ENCODE assay signal across 22 cellular contexts in the genomic region with DNA sequence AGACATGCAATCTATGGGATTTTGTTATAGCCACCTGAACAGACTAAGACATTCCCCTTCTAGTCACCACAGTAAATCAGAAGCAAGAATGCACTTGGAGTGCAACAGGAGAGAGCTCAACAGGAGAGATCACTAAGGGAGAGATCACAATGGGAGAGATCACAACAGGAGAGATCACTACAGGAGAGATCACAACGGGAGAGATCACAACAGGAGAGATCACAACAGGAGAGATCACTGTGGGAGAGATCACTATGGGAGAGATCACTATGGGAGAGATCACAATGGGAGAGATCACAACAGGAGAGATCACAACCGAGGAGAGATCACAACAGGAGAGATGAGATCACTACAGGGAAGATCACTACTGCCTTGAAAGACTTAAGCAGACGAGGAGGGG.
DNase-seq lines count a peak whose midpoint lies in the region; ATAC-seq and TF ChIP-seq lines count a peak whose summit lies in the region.
"Had no signal": no experiment of that assay in that cellular context is flagged by ENCODE, and none has a peak within 500 bp of the region (broad histone marks: within the 10 kb centered on the region; RNA-seq: fewer than 3 reads in every experiment).

No MANE protein-coding gene starts in this region.

- peaks cover 12% of the 10 kb centered on the region for H3K36me3 Mint-ChIP-seq in endothelial cell (ENCODE audit: low read depth, unreplicated experiment)
- H3K36me3 Mint-ChIP-seq: CD4-positive, CD25-positive, alpha-beta regulatory T cell had no signal

- H3K27ac Mint-ChIP-seq in endothelial cell (ENCODE audit: unreplicated experiment), result no peak overlapping the region
- H3K27ac Mint-ChIP-seq: CD4-positive, CD25-positive, alpha-beta regulatory T cell had no signal

- H3K27me3 ChIP-seq in right cardiac atrium (ENCODE audit: control insufficient read depth, insufficient read depth), result no peaks in the 10 kb centered on the region
- H3K27me3 ChIP-seq in stomach, result no peaks in the 10 kb centered on the region
- H3K27me3 ChIP-seq: BE2C, Peyer's patch had no signal

- ATAC-seq in right cardiac atrium, result peak; percentile 32 to 41
- ATAC-seq in left cardiac atrium, result no peak
- peak; percentile 64 for ATAC-seq in omental fat pad (ENCODE audit: low FRiP score)

- DNase-seq in right cardiac atrium (no peak), left cardiac atrium (no peak), endothelial cell (ENCODE audit: low spot score) (no peak), omental fat pad (ENCODE audit: low spot score) (no peak), stomach (no peak), NCI-H1436 (lab: John Stamatoyannopoulos, UW) (no peak), NCI-H146 (lab: John Stamatoyannopoulos, UW) (no peak), epidermal melanocyte (ENCODE audit: insufficient read length, low spot score) (no peak)
- DNase-seq: BE2C; CD4-positive, CD25-positive, alpha-beta regulatory T cell; COR-L47; DMS153; EL; MV-4-11; NCI-H2029; NCI-H2171; NCI-H446; NCI-H526 treated with DMSO at 0.1 percent for 48 hours; Peyer's patch; Right ventricle myocardium superior had no signal

- intact Hi-C loops in right cardiac atrium (cut with DNase I) (no loop called here), left cardiac atrium (cut with DNase I) (no loop called here), stomach (cut with DNase I; ENCODE audit: low total_unique reads) (no loop called here)

- no peak for TF ChIP-seq EP300 in stomach (IDR thresholded peaks at IDR 0.05)

- H3K4me3 ChIP-seq in right cardiac atrium (ENCODE audit: low read length), result no peak overlapping the region
- H3K4me3 ChIP-seq in stomach, result no peak overlapping the region
- H3K4me3 ChIP-seq: Peyer's patch, SK-N-MC had no signal

- H3K36me3 ChIP-seq in stomach, result no peaks in the 10 kb centered on the region
- H3K36me3 ChIP-seq: BE2C, Peyer's patch had no signal

- 71% methylated on average over 3 of the region's 3 CpGs for WGBS in right cardiac atrium
- WGBS in stomach, 5 donors, result 56 to 73% (median 68%) methylated on average over 3 of the region's 3 CpGs

- TF ChIP-seq POLR2A in stomach (IDR thresholded peaks at IDR 0.05), result no peak

- no peak for TF ChIP-seq CTCF in endothelial cell (IDR thresholded peaks at IDR 0.05; ENCODE audit: unreplicated experiment)
- no peak for TF ChIP-seq CTCF in omental fat pad (IDR thresholded peaks at IDR 0.05)
- no peak for TF ChIP-seq CTCF in stomach (IDR thresholded peaks at IDR 0.05)

- H3K4me3 Mint-ChIP-seq in endothelial cell (ENCODE audit: unreplicated experiment), result peak overlapping the region; percentile 2
- H3K4me3 Mint-ChIP-seq: CD4-positive, CD25-positive, alpha-beta regulatory T cell had no signal

- H3K27ac ChIP-seq in right cardiac atrium (ENCODE audit: low read length) (no peak overlapping the region), stomach (no peak overlapping the region)
- H3K27ac ChIP-seq: KMS-11, Peyer's patch, SK-N-MC had no signal

- H3K4me1 ChIP-seq in right cardiac atrium (ENCODE audit: control insufficient read depth, insufficient read depth, low read length), result no peaks in the 10 kb centered on the region
- no peaks in the 10 kb centered on the region for H3K4me1 ChIP-seq in stomach
- H3K4me1 ChIP-seq: BE2C, Peyer's patch had no signal

- peaks cover 2% of the 10 kb centered on the region for H3K27me3 Mint-ChIP-seq in endothelial cell (ENCODE audit: unreplicated experiment)
- H3K27me3 Mint-ChIP-seq: CD4-positive, CD25-positive, alpha-beta regulatory T cell had no signal

- peaks cover 5% of the 10 kb centered on the region for H3K9me3 Mint-ChIP-seq in endothelial cell (ENCODE audit: unreplicated experiment)

- H3K9me3 ChIP-seq in right cardiac atrium (ENCODE audit: control insufficient read depth, low read length) (no peaks in the 10 kb centered on the region), stomach (no peaks in the 10 kb centered on the region)
- H3K9me3 ChIP-seq: BE2C, Peyer's patch had no signal

- H3K4me1 Mint-ChIP-seq in endothelial cell (ENCODE audit: unreplicated experiment), result peaks cover 15% of the 10 kb centered on the region

Comparison
In these comparisons a context has a peak if more than half of its experiments do, and no peak if none do; other contexts are left out.
1. ATAC-seq: peak in right cardiac atrium (2 of 2) and omental fat pad (single experiment); none in left cardiac atrium (0 of 2).